ENCODE assay signal across 17 cellular contexts in the genomic region with DNA sequence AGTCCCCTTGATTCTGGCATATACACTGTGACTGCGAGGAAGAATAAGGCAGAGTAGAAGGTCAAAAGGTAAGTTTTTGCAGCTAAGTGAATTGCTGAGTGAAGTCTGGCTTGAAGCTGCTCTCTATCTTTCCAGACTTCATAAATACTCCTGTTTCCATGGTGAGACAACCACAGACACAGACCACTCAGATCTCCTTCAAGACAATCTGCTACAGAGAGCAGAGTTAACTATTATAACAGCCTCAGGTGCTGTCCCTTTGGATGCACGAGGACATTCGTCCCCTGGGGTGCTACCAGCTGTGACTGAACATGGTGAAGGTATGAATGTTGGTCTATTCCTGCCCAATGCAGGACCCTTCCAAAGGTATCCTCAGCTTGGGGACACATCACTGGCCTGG.
DNase-seq lines count a peak whose midpoint lies in the region; ATAC-seq, FAIRE-seq and TF ChIP-seq lines count a peak whose summit lies in the region.
"Had no signal": no experiment of that assay in that cellular context is flagged by ENCODE, and none has a peak within 500 bp of the region (broad histone marks: within the 10 kb centered on the region; RNA-seq: fewer than 3 reads in every experiment).

No MANE protein-coding gene starts in this region.

- in situ Hi-C loops in GM12878 (cut with MboI), result no loop called here

- no peaks in the 10 kb centered on the region for H3K27me3 Mint-ChIP-seq in CD8-positive, alpha-beta T cell (ENCODE audit: low read depth)
- H3K27me3 Mint-ChIP-seq in H9 (ENCODE audit: low read depth), result no peaks in the 10 kb centered on the region

- no peak overlapping the region for H2BK15ac ChIP-seq in H9 (ENCODE audit: low read depth, low read length)

- H3T11ph ChIP-seq in H9 (ENCODE audit: low read length), result no peak overlapping the region

- H4K5ac ChIP-seq in H9 (ENCODE audit: insufficient read length, low read depth, low read length), result no peak overlapping the region

- H3K9me3 Mint-ChIP-seq in CD8-positive, alpha-beta T cell, result no peaks in the 10 kb centered on the region
- no peaks in the 10 kb centered on the region for H3K9me3 Mint-ChIP-seq in H9

- H4K8ac ChIP-seq in H9 (replicated peaks; ENCODE audit: insufficient read length, low read depth, low read length), result no peak overlapping the region

- H3K18ac ChIP-seq in H9 (ENCODE audit: insufficient read length, low read depth, low read length), result no peak overlapping the region

- peaks cover 30% of the 10 kb centered on the region for H3K4me1 Mint-ChIP-seq in CD8-positive, alpha-beta T cell (ENCODE audit: low read depth)
- H3K4me1 Mint-ChIP-seq in H9, result peaks cover 2 to 3% of the 10 kb centered on the region in 2 experiments; a peak in 3 of 4 replicates

- TF ChIP-seq POLR2A in GM12878 (IDR thresholded peaks at IDR 0.05; ENCODE audit: low read depth, low read length), result no peak

- CTCF ChIA-PET in CD8-positive, alpha-beta T cell (lab: Charles Lee), result no interaction called here
- CTCF ChIA-PET in GM12878 (lab: Yijun Ruan, JAX), result interaction anchor here (1.6 kb wide), 1 partner anchor 258 kb away, joined by 3 read pairs; no protein-coding TSS in a partner anchor

- H3K9me3 ChIP-seq in CD8-positive, alpha-beta T cell (ENCODE audit: low read length), result no peaks in the 10 kb centered on the region
- H3K9me3 ChIP-seq in GM12878 (replicated peaks; ENCODE audit: control insufficient read depth, insufficient read depth, low read length) (no peaks in the 10 kb centered on the region), H9 (ENCODE audit: control insufficient read depth, low read depth, low read length) (no peaks in the 10 kb centered on the region), lower lobe of right lung (no peaks in the 10 kb centered on the region)

- DNase-seq in CD8-positive, alpha-beta T cell, result no peak
- DNase-seq in GM12878 (ENCODE audit: low read depth, low spot score), result no peak
- DNase-seq in putamen (ENCODE audit: low spot score), result no peak
- DNase-seq in H9, result no peak
- no peak for DNase-seq in lower lobe of right lung
- DNase-seq: AML-193, DMS53, Karpas-422, NCI-H1417, NCI-H2029 treated with DMSO at 0.1 percent for 48 hours, NCI-H510A treated with DMSO at 0.1 percent for 48 hours, Right ventricle myocardium superior had no signal

- no peak overlapping the region for H3K23ac ChIP-seq in H9 (ENCODE audit: insufficient read length, low read depth, low read length)

- no TSS peak for BruUV-seq in GM12878 (replicated peaks; lab: Mats Ljungman, UMichigan)

- H2BK12ac ChIP-seq in H9 (ENCODE audit: insufficient read length, low read depth, low read length), result no peak overlapping the region

- H2AK5ac ChIP-seq in H9 (ENCODE audit: insufficient read length, low read length), result no peak overlapping the region

- H3K56ac ChIP-seq in H9 (ENCODE audit: insufficient read length, low read depth, low read length), result no peak overlapping the region

- RAD21 ChIA-PET in GM12878 (lab: Charles Lee; ENCODE audit: unreplicated experiment), result interaction anchor here (0.6 kb wide), 1 partner anchor 46 kb away, joined by 3 read pairs; no protein-coding TSS in a partner anchor

- 27% methylated on average over 3 of the region's 3 CpGs for WGBS in GM12878 (ENCODE audit: insufficient coverage, insufficient replicate concordance, low lambda C conversion rate, missing lambda C conversion rate)
- no CpG with 5 or more reads among the region's 3 CpGs for WGBS in H9 (ENCODE audit: extremely low coverage, insufficient read length, low lambda C conversion rate)

- intact Hi-C loops in CD8-positive, alpha-beta T cell (cut with DNase I, micrococcal nuclease), result no loop called here
- intact Hi-C loops in GM12878 (cut with micrococcal nuclease; ENCODE audit: unreplicated experiment) (no loop called here), lower lobe of right lung (cut with DNase I) (no loop called here)

- H3K27me3 ChIP-seq in CD8-positive, alpha-beta T cell (ENCODE audit: insufficient read depth, low read length), result no peaks in the 10 kb centered on the region
- no peaks in the 10 kb centered on the region for H3K27me3 ChIP-seq in GM12878 (replicated peaks in 1 of 2; ENCODE audit: control insufficient read depth in 2 of 2, insufficient read depth in 2 of 2, low read length in 1 of 2)
- H3K27me3 ChIP-seq in H9 (ENCODE audit: insufficient read depth, low read length), result no peaks in the 10 kb centered on the region
- H3K27me3 ChIP-seq in lower lobe of right lung (ENCODE audit: low read depth), result no peaks in the 10 kb centered on the region

- no peak overlapping the region for H3K4me3 Mint-ChIP-seq in CD8-positive, alpha-beta T cell
- no peak overlapping the region for H3K4me3 Mint-ChIP-seq in H9

- no peak overlapping the region for H3K4ac ChIP-seq in H9 (ENCODE audit: low read depth, low read length)

- H3K4me1 ChIP-seq in CD8-positive, alpha-beta T cell (ENCODE audit: insufficient read depth, low read length), result no peaks in the 10 kb centered on the region
- no peaks in the 10 kb centered on the region for H3K4me1 ChIP-seq in GM12878 (ENCODE audit: control insufficient read depth, insufficient read depth, low read length)
- no peaks in the 10 kb centered on the region for H3K4me1 ChIP-seq in H9 (ENCODE audit: insufficient read depth, low read length)
- H3K4me1 ChIP-seq in lower lobe of right lung, result no peaks in the 10 kb centered on the region

- peaks cover 46% of the 10 kb centered on the region for H3K36me3 Mint-ChIP-seq in CD8-positive, alpha-beta T cell
- no peaks in the 10 kb centered on the region; a peak in 1 of 7 replicates for H3K36me3 Mint-ChIP-seq in H9 (ENCODE audit: insufficient read depth in 1 of 3, low read depth in 3 of 3)

- peak overlapping the region; percentile 20 for H3K27ac Mint-ChIP-seq in CD8-positive, alpha-beta T cell
- H3K27ac Mint-ChIP-seq in H9, result no peak overlapping the region

- no peak overlapping the region for H2BK20ac ChIP-seq in H9 (ENCODE audit: low read depth, low read length, poor library complexity, severe bottlenecking)

- H2AFZ ChIP-seq in GM12878 (ENCODE audit: control insufficient read depth, low read depth, low read length), result no peak overlapping the region
- no peak overlapping the region for H2AFZ ChIP-seq in H9 (ENCODE audit: low read length)

- no peak overlapping the region for H3K4me2 ChIP-seq in GM12878 (ENCODE audit: control insufficient read depth, insufficient read depth)
- H3K4me2 ChIP-seq in H9 (ENCODE audit: insufficient read depth, insufficient read length, low read length), result no peak overlapping the region

- H3K4me3 ChIP-seq in CD8-positive, alpha-beta T cell (ENCODE audit: low read depth, low read length), result no peak overlapping the region
- H3K4me3 ChIP-seq in GM12878, result no peak overlapping the region
- no peak overlapping the region for H3K4me3 ChIP-seq in lower lobe of right lung

- no peak for FAIRE-seq in GM12878 (lab: Jason Lieb, UNC)

- POLR2A ChIA-PET in CD8-positive, alpha-beta T cell (lab: Charles Lee), result no interaction called here
- POLR2A ChIA-PET in GM12878 (lab: Charles Lee), result interaction anchor here (1.0 kb wide), 1 partner anchor 33 kb away, joined by 3 read pairs; no protein-coding TSS in a partner anchor

- H2BK5ac ChIP-seq in H9 (ENCODE audit: insufficient read length, low read length), result no peak overlapping the region

- TF ChIP-seq EP300 in GM12878 (IDR thresholded peaks at IDR 0.05; ENCODE audit: borderline replicate concordance in 1 of 2, control insufficient read depth in 1 of 2, low read depth in 2 of 2, low read length in 2 of 2), result no peak

- no peak for TF ChIP-seq CTCF in CD8-positive, alpha-beta T cell (IDR thresholded peaks at IDR 0.05)
- TF ChIP-seq CTCF in GM12878 (IDR thresholded peaks at IDR 0.05 in 2 of 3, conservative IDR thresholded peaks at IDR 0.05 in 1 of 3; ENCODE audit: control insufficient read depth in 2 of 3, extremely low read depth in 1 of 3, insufficient read depth in 1 of 3, low read depth in 3 of 3, low read length in 3 of 3) (no peak), H9 (conservative IDR thresholded peaks at IDR 0.05) (no peak), lower lobe of right lung (IDR thresholded peaks at IDR 0.05) (no peak)

- H2BK120ac ChIP-seq in H9 (ENCODE audit: low read depth, low read length, poor library complexity, severe bottlenecking), result no peak overlapping the region

- no peak overlapping the region for H3K27ac ChIP-seq in CD8-positive, alpha-beta T cell (ENCODE audit: low read depth, low read length)
- no peak overlapping the region for H3K27ac ChIP-seq in GM12878 (ENCODE audit: control insufficient read depth, insufficient read depth)
- no peak overlapping the region for H3K27ac ChIP-seq in H9 (ENCODE audit: insufficient read length, low read depth, low read length)
- no peak overlapping the region for H3K27ac ChIP-seq in lower lobe of right lung

- H4K20me1 ChIP-seq in GM12878 (ENCODE audit: control insufficient read depth, insufficient read depth) (no peaks in the 10 kb centered on the region), H9 (ENCODE audit: control insufficient read depth, insufficient read depth, insufficient read length) (no peaks in the 10 kb centered on the region)

- peaks cover 5% of the 10 kb centered on the region for H3K36me3 ChIP-seq in CD8-positive, alpha-beta T cell (ENCODE audit: insufficient read depth, low read length)
- peaks cover 4 to 7% of the 10 kb centered on the region in 2 experiments; a peak in 3 of 4 replicates for H3K36me3 ChIP-seq in GM12878 (ENCODE audit: control insufficient read depth in 2 of 2, insufficient read depth in 2 of 2, low read length in 1 of 2)
- peaks cover 40% of the 10 kb centered on the region for H3K36me3 ChIP-seq in lower lobe of right lung

- no peaks in the 10 kb centered on the region for H3K79me1 ChIP-seq in H9 (ENCODE audit: insufficient read depth, low read depth, low read length, poor library complexity, severe bottlenecking)

- no peak overlapping the region for H3K9ac ChIP-seq in GM12878 (ENCODE audit: control insufficient read depth, insufficient read depth, low read length)
- no peak overlapping the region for H3K9ac ChIP-seq in H9 (ENCODE audit: extremely low read depth, insufficient read length, low read length)

- no peak overlapping the region for H4K91ac ChIP-seq in H9 (ENCODE audit: insufficient read length, low read depth, low read length)

- no peak for TF ChIP-seq RAD21 in GM12878 (IDR thresholded peaks at IDR 0.05; ENCODE audit: insufficient read depth, low read depth, low read length)

- ATAC-seq in CD8-positive, alpha-beta T cell, result no peak
- ATAC-seq in GM18868 (IDR thresholded peaks at IDR 0.05; ENCODE audit: unreplicated experiment), result peak; percentile 63
- ATAC-seq in HG03342 (IDR thresholded peaks at IDR 0.05; ENCODE audit: unreplicated experiment), result peak; percentile 41
- ATAC-seq in GM12878, result peak; percentile 32
- no peak for ATAC-seq in lower lobe of right lung
- ATAC-seq: HCT116, Panc1, SK-N-SH treated with all-trans-retinoic acid at 6 μM for 48 hours had no signal

- H3K14ac ChIP-seq in H9 (ENCODE audit: insufficient read depth, low read length), result no peak overlapping the region

- SMC1A ChIA-PET in GM12878 (lab: Charles Lee; ENCODE audit: uncharacterized antibody, unreplicated experiment), result interaction anchor here (0.9 kb wide), 1 partner anchor 254 kb away, joined by 4 read pairs; no protein-coding TSS in a partner anchor

- H3K79me2 ChIP-seq in GM12878 (ENCODE audit: control insufficient read depth, insufficient read depth, low read length) (no peaks in the 10 kb centered on the region), H9 (ENCODE audit: insufficient read depth, low read length) (no peaks in the 10 kb centered on the region)

- H3K23me2 ChIP-seq in H9 (ENCODE audit: insufficient read length, low read depth, low read length, poor library complexity, severe bottlenecking), result no peaks in the 10 kb centered on the region

Comparison
In these comparisons a context has a peak if more than half of its experiments do, and no peak if none do; other contexts are left out.
1. ATAC-seq: peak in GM18868 (single experiment), HG03342 (single experiment) and GM12878 (single experiment); none in CD8-positive, alpha-beta T cell (single experiment) and lower lobe of right lung (0 of 2).